ENCODE assay signal across 1 cellular context in the genomic region with DNA sequence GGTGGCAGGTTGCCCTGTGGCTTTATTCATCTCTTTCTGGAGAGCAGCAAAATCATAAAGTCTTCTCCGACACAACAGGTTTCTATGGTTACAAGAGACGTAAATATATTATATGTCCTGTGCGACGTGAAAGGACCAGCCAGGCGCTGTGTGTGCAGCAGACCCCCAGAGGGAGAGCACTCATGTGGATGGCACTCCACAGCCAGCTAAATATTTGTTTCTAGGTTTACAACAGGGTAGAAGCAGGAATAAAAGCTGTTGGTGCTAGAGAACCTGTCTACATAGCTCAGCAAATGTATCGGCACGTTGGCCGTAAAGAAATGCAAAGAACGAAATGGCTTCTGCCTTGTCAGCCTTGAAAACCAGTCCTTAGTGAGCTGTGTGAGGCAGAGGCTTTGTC.
TF ChIP-seq lines count a peak whose summit lies in the region.

No MANE protein-coding gene starts in this region.

TF ChIP-seq in H1, 55 proteins besides CTCF, POLR2A, EP300 and RAD21 (continued from another document):
- TF ChIP-seq, protein P1, sequence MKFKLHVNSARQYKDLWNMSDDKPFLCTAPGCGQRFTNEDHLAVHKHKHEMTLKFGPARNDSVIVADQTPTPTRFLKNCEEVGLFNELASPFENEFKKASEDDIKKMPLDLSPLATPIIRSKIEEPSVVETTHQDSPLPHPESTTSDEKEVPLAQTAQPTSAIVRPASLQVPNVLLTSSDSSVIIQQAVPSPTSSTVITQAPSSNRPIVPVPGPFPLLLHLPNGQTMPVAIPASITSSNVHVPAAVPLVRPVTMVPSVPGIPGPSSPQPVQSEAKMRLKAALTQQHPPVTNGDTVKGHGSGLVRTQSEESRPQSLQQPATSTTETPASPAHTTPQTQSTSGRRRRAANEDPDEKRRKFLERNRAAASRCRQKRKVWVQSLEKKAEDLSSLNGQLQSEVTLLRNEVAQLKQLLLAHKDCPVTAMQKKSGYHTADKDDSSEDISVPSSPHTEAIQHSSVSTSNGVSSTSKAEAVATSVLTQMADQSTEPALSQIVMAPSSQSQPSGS (IDR thresholded peaks at IDR 0.05; ENCODE audit: low read length): no peak
- TF ChIP-seq SAP30 (IDR thresholded peaks at IDR 0.05; ENCODE audit: insufficient read depth, insufficient replicate concordance, low read length) (no peak), RFX5 (IDR thresholded peaks at IDR 0.05; ENCODE audit: borderline replicate concordance, low read depth, low read length) (no peak), ASH2L (IDR thresholded peaks at IDR 0.05; ENCODE audit: low read length) (no peak), SP1 (IDR thresholded peaks at IDR 0.05; ENCODE audit: low read depth, low read length) (no peak), EGR1 (IDR thresholded peaks at IDR 0.05; ENCODE audit: borderline replicate concordance, low read depth, low read length) (no peak)
